In the genomic region with DNA sequence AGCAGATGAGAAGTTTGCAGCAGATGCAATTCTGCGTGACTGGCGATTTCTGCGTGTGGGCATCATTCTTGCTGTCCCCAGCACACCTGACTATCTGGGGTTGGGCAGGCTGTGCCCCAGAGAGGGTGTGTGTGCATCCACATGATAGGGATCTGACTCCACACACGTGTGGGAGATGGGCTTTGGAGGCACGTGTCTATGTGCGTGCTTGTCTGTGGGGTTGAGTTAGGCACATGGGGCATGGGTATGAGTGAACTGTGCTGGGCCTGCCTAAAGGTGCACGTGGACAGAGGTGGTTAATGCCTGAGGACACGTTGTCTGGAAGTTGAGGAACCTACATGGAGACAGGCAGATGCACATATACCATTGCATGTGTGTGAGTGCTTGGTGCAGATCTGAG, we compare ENCODE assay signal across 25 cellular contexts. TPM values are rescaled to one million over a fixed set of nuclear protein-coding genes. Genes with fewer than 3 reads are reported as not detected.
A peak's percentile ranks its signal among the peaks of the same experiment; 100 is the strongest.
DNase-seq lines count a peak whose midpoint lies in the region; FAIRE-seq and TF ChIP-seq lines count a peak whose summit lies in the region.
"Had no signal": no experiment of that assay in that cellular context is flagged by ENCODE, and none has a peak within 500 bp of the region (broad histone marks: within the 10 kb centered on the region; RNA-seq: fewer than 3 reads in every experiment).

No MANE protein-coding gene starts in this region.

- H3K9me3 ChIP-seq in neural cell (ENCODE audit: low read length) (no peaks in the 10 kb centered on the region), trophoblast cell (ENCODE audit: insufficient read depth, low read depth, low read length) (no peaks in the 10 kb centered on the region)
- H3K9me3 ChIP-seq: A549; BE2C; BLaER1 treated with 17β-estradiol and CSF1 and Interleukin-3, amounts not matched to agents 10 nM and 100 nM; HAP-1 had no signal

- no peaks in the 10 kb centered on the region for H4K20me1 ChIP-seq in neural cell (ENCODE audit: insufficient read depth)

- H2BK5ac ChIP-seq in trophoblast cell (ENCODE audit: low read depth, low read length, poor library complexity), result no peak overlapping the region

- H2AFZ ChIP-seq in neural cell (ENCODE audit: low read depth, low read length) (no peak overlapping the region), trophoblast cell (ENCODE audit: insufficient read depth, low read length, poor library complexity) (no peak overlapping the region)

- H3K79me2 ChIP-seq in neural cell (replicated peaks; ENCODE audit: insufficient read depth, low read length) (no peaks in the 10 kb centered on the region), trophoblast cell (ENCODE audit: control insufficient read depth, insufficient read depth, low read length, poor library complexity) (no peaks in the 10 kb centered on the region)

- in situ Hi-C loops in G401 (cut with HindIII; ENCODE audit: low sequenced_read_pairs), result no loop called here

- no peak overlapping the region for H3K23ac ChIP-seq in trophoblast cell (ENCODE audit: low read length)

- no peaks in the 10 kb centered on the region for H3F3A ChIP-seq in neural cell (ENCODE audit: insufficient read depth, low read length, poor library complexity, severe bottlenecking)

- H3K27me3 ChIP-seq in bronchial epithelial cell (ENCODE audit: control insufficient read depth, insufficient read depth, low read length) (peaks cover 3% of the 10 kb centered on the region), neural cell (ENCODE audit: insufficient read depth, low read depth, low read length) (peaks cover 13% of the 10 kb centered on the region), trophoblast cell (ENCODE audit: insufficient read depth, low read length) (peaks cover 2% of the 10 kb centered on the region)
- H3K27me3 ChIP-seq: BE2C had no signal

- FAIRE-seq in HTR-8/SVneo (lab: Jason Lieb, UNC), result peak; percentile 92
- peak; percentile 18 for FAIRE-seq in bronchial epithelial cell (lab: Jason Lieb, UNC)
- FAIRE-seq: A549, G401.6, GM12892, H54 had no signal

- no peaks in the 10 kb centered on the region for H3K4me1 ChIP-seq in trophoblast cell (ENCODE audit: control insufficient read depth in 1 of 2, insufficient read depth in 2 of 2, low read length in 2 of 2)
- H3K4me1 ChIP-seq: A549, HAP-1 had no signal

- TF ChIP-seq CTCF in bronchial epithelial cell (IDR thresholded peaks at IDR 0.05; ENCODE audit: insufficient read depth, low read length, severe bottlenecking) (no peak), neural cell (IDR thresholded peaks at IDR 0.05; ENCODE audit: poor library complexity, severe bottlenecking) (no peak)

- H3K14ac ChIP-seq in trophoblast cell (ENCODE audit: low read length), result no peak overlapping the region

- no peaks in the 10 kb centered on the region for H3K9me2 ChIP-seq in neural cell (ENCODE audit: insufficient read depth, low read length)

- H3K4me3 ChIP-seq in bronchial epithelial cell (ENCODE audit: low read depth, low read length) (no peak overlapping the region), neural cell (ENCODE audit: low read length) (no peak overlapping the region), trophoblast cell (ENCODE audit: low read depth, low read length) (peak overlapping the region; percentile 10)
- H3K4me3 ChIP-seq: A549; BLaER1 treated with 17β-estradiol and CSF1 and Interleukin-3, amounts not matched to agents 10 nM and 100 nM; HAP-1 had no signal

- H2BK120ac ChIP-seq in trophoblast cell (ENCODE audit: insufficient read depth, low read length, poor library complexity), result no peak overlapping the region

- no peak overlapping the region for H3K18ac ChIP-seq in trophoblast cell (ENCODE audit: low read length)

- no CpG with 5 or more reads among the region's 8 CpGs for WGBS in trophoblast cell (ENCODE audit: extremely low coverage, insufficient coverage, insufficient read length)

- no peak overlapping the region for H4K8ac ChIP-seq in trophoblast cell (ENCODE audit: low read depth, low read length)

- no peak overlapping the region for H4K91ac ChIP-seq in trophoblast cell (ENCODE audit: low read depth, low read length)

- H3K9ac ChIP-seq in neural cell (ENCODE audit: low read length) (no peak overlapping the region), trophoblast cell (ENCODE audit: low read length) (no peak overlapping the region)
- H3K9ac ChIP-seq: BLaER1 treated with 17β-estradiol and CSF1 and Interleukin-3, amounts not matched to agents 10 nM and 100 nM had no signal

- no peak for TF ChIP-seq RAD21 in neural cell (conservative IDR thresholded peaks at IDR 0.05)

- peak overlapping the region; percentile 64 for H3K27ac ChIP-seq in neural cell (ENCODE audit: low read length)
- no peak overlapping the region for H3K27ac ChIP-seq in trophoblast cell (ENCODE audit: low read depth, low read length)
- H3K27ac ChIP-seq: A549; BLaER1 treated with 17β-estradiol and CSF1 and Interleukin-3, amounts not matched to agents 10 nM and 100 nM had no signal

- H4K12ac ChIP-seq in trophoblast cell (ENCODE audit: low read depth, low read length), result no peak overlapping the region

- H2AK5ac ChIP-seq in trophoblast cell (ENCODE audit: low read length), result no peak overlapping the region

- DNase-seq in HTR-8/SVneo (ENCODE audit: insufficient read length, low spot score) (no peak), bronchial epithelial cell (ENCODE audit: low read depth) (no peak), trophoblast cell (no peak), NCI-H510A (lab: John Stamatoyannopoulos, UW) (no peak), NK-92 (lab: John Stamatoyannopoulos, UW; ENCODE audit: unreplicated experiment) (no peak), G401 (ENCODE audit: low spot score) (no peak)
- DNase-seq: 8988T; ACHN; AML-193; BE2C; Calu3; CD4-positive, alpha-beta T cell; CD8-positive, alpha-beta memory T cell; COR-L47; DMS53; DMS79 treated with DMSO at 0.1 percent for 48 hours; GOT3; HFFc6 had no signal

- no peak overlapping the region for H3K4ac ChIP-seq in trophoblast cell (ENCODE audit: low read depth, low read length)

- no peak for TF ChIP-seq EP300 in neural cell (conservative IDR thresholded peaks at IDR 0.05; ENCODE audit: poor library complexity, severe bottlenecking)

- H3K79me1 ChIP-seq in trophoblast cell (ENCODE audit: low read length), result no peaks in the 10 kb centered on the region

- no peak overlapping the region for H2BK12ac ChIP-seq in trophoblast cell (ENCODE audit: low read length)

- H3K36me3 ChIP-seq in bronchial epithelial cell (ENCODE audit: control insufficient read depth, insufficient read depth, low read length) (no peaks in the 10 kb centered on the region), neural cell (ENCODE audit: insufficient read depth, low read length) (no peaks in the 10 kb centered on the region), trophoblast cell (ENCODE audit: control insufficient read depth in 1 of 2, insufficient read depth in 2 of 2, low read length in 2 of 2) (no peaks in the 10 kb centered on the region)
- H3K36me3 ChIP-seq: BE2C; BLaER1 treated with 17β-estradiol and CSF1 and Interleukin-3, amounts not matched to agents 10 nM and 100 nM; HAP-1 had no signal

- no peak overlapping the region for H3K4me2 ChIP-seq in neural cell (ENCODE audit: low read length)
- no peak overlapping the region for H3K4me2 ChIP-seq in trophoblast cell (ENCODE audit: low read length)
- H3K4me2 ChIP-seq: A549; BLaER1 treated with 17β-estradiol and CSF1 and Interleukin-3, amounts not matched to agents 10 nM and 100 nM had no signal

TF ChIP-seq in neural cell, 6 proteins besides CTCF, POLR2A, EP300 and RAD21:
- TF ChIP-seq POLR2AphosphoS5 (IDR thresholded peaks at IDR 0.05), result no peak
- TF ChIP-seq MXI1 (conservative IDR thresholded peaks at IDR 0.05; ENCODE audit: poor library complexity, severe bottlenecking), result no peak
- TF ChIP-seq TAF1 (IDR thresholded peaks at IDR 0.05; ENCODE audit: low read depth), result no peak
- TF ChIP-seq, protein P1, sequence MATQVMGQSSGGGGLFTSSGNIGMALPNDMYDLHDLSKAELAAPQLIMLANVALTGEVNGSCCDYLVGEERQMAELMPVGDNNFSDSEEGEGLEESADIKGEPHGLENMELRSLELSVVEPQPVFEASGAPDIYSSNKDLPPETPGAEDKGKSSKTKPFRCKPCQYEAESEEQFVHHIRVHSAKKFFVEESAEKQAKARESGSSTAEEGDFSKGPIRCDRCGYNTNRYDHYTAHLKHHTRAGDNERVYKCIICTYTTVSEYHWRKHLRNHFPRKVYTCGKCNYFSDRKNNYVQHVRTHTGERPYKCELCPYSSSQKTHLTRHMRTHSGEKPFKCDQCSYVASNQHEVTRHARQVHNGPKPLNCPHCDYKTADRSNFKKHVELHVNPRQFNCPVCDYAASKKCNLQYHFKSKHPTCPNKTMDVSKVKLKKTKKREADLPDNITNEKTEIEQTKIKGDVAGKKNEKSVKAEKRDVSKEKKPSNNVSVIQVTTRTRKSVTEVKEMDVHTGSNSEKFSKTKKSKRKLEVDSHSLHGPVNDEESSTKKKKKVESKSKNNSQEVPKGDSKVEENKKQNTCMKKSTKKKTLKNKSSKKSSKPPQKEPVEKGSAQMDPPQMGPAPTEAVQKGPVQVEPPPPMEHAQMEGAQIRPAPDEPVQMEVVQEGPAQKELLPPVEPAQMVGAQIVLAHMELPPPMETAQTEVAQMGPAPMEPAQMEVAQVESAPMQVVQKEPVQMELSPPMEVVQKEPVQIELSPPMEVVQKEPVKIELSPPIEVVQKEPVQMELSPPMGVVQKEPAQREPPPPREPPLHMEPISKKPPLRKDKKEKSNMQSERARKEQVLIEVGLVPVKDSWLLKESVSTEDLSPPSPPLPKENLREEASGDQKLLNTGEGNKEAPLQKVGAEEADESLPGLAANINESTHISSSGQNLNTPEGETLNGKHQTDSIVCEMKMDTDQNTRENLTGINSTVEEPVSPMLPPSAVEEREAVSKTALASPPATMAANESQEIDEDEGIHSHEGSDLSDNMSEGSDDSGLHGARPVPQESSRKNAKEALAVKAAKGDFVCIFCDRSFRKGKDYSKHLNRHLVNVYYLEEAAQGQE (IDR thresholded peaks at IDR 0.05; ENCODE audit: borderline replicate concordance), result no peak
- TF ChIP-seq SMC3 (conservative IDR thresholded peaks at IDR 0.05; ENCODE audit: poor library complexity), result no peak
- no peak for TF ChIP-seq EZH2 (IDR thresholded peaks at IDR 0.05; ENCODE audit: borderline replicate concordance, insufficient read depth, low read length, poor library complexity, severe bottlenecking)

RNA-seq across cellular contexts. Expression of a gene that starts 50.3 kb away (rescaled TPM):
- 4.7 and 6.5 TPM in 2 replicates for total RNA-seq in bronchial epithelial cell
- not detected in 2 replicates for polyA plus RNA-seq in neural cell
- not detected in 2 replicates for polyA minus RNA-seq in neural cell
- 4.7 and 5.4 TPM in 2 replicates for polyA plus RNA-seq in trophoblast cell (2013)
- 0.10 TPM in 1 of 2 replicates, not detected in the other for total RNA-seq in G401 (2014; rRNA removed; shearing (Covaris generic))
